Comparison of ENCODE assay signal across 17 cellular contexts in the genomic region with DNA sequence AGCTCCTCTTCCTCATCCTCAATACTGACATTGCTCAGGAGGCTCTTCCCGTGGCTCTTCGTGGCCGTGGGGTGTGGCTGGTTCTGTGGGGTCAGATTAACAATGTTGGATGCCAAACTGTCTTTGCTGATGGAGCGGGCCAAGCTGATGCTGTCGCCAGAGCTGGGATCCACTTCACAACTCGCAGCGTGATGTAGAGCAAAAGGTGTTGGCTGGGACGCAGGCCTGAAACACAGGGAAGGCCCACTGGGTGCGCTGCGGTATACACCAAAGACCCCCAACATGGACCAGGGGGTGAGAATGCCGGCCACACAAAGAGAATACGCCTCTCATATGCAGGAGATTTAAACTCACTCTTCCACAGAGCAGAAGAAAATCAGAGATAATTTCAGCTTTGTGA.
"Had no signal": no experiment of that assay in that cellular context is flagged by ENCODE, and none has a peak within 500 bp of the region (broad histone marks: within the 10 kb centered on the region; RNA-seq: fewer than 3 reads in every experiment).

No MANE protein-coding gene starts in this region.

- H3K4me1 Mint-ChIP-seq: neural progenitor cell; stimulated activated memory B cell treated with anti-CD40 and anti-IgM and Interleukin-4, amounts not matched to agents 10 μg/mL and 1 μg/mL and 100 μg/mL, for 72 hours had no signal

- H3K4me2 ChIP-seq: neural progenitor cell had no signal

- H3K27me3 Mint-ChIP-seq: effector memory CD8-positive, alpha-beta T cell; stimulated activated memory B cell treated with anti-CD40 and anti-IgM and Interleukin-4, amounts not matched to agents 10 μg/mL and 1 μg/mL and 100 μg/mL, for 72 hours; type B pancreatic cell had no signal

- H3K4me3 Mint-ChIP-seq: effector memory CD8-positive, alpha-beta T cell; natural killer cell; neural progenitor cell; stimulated activated memory B cell treated with anti-CD40 and anti-IgM and Interleukin-4, amounts not matched to agents 10 μg/mL and 1 μg/mL and 100 μg/mL, for 72 hours; type B pancreatic cell had no signal

- H3K27me3 ChIP-seq: neural progenitor cell, sigmoid colon, testis, tibial artery had no signal

- H3K27ac Mint-ChIP-seq: effector memory CD8-positive, alpha-beta T cell; natural killer cell; neural progenitor cell; stimulated activated memory B cell treated with anti-CD40 and anti-IgM and Interleukin-4, amounts not matched to agents 10 μg/mL and 1 μg/mL and 100 μg/mL, for 72 hours; type B pancreatic cell had no signal

- DNase-seq: cortex of kidney; effector memory CD8-positive, alpha-beta T cell; left ventricle myocardium superior; lower lobe of right lung; natural killer cell; psoas muscle; right cardiac atrium; sigmoid colon; stimulated activated CD4-positive, alpha-beta T cell treated with anti-CD3 and anti-CD28 coated beads, Interleukin-2, amount 100 ng/mL, for 24 hours; stimulated activated CD4-positive, alpha-beta T cell treated with anti-CD3 and anti-CD28 coated beads, Interleukin-4, amount 100 ng/mL, for 24 hours; stimulated activated naive CD8-positive, alpha-beta T cell treated with anti-CD3 and anti-CD28 coated beads, Interleukin-15, Interleukin-2, amounts not matched to agents 100 U/mL and 50 U/mL, for 24 hours; substantia nigra; testis had no signal

- H3K4me1 ChIP-seq: lower lobe of right lung, neural progenitor cell, psoas muscle, sigmoid colon, testis, tibial artery had no signal

- H2AFZ ChIP-seq: neural progenitor cell had no signal

- H3K27ac ChIP-seq: lower lobe of right lung, neural progenitor cell, psoas muscle, sigmoid colon, testis, tibial artery had no signal

- ATAC-seq: effector memory CD8-positive, alpha-beta T cell; left ventricle myocardium superior; lower lobe of right lung; natural killer cell; psoas muscle; right cardiac atrium; stimulated activated memory B cell treated with anti-CD40 and anti-IgM and Interleukin-4, amounts not matched to agents 10 μg/mL and 1 μg/mL and 100 μg/mL, for 72 hours; stimulated activated naive CD8-positive, alpha-beta T cell treated with anti-CD3 and anti-CD28 coated beads, Interleukin-15, Interleukin-2, amounts not matched to agents 100 U/mL and 50 U/mL, for 24 hours had no signal

- H3K9me3 Mint-ChIP-seq: effector memory CD8-positive, alpha-beta T cell; natural killer cell had no signal

- H3K4me3 ChIP-seq: lower lobe of right lung, neural progenitor cell, psoas muscle, sigmoid colon, testis, tibial artery had no signal

- H3K9me3 ChIP-seq: lower lobe of right lung, psoas muscle, sigmoid colon, testis, tibial artery had no signal
